Comparison of ENCODE assay signal across 28 cellular contexts in the genomic region with DNA sequence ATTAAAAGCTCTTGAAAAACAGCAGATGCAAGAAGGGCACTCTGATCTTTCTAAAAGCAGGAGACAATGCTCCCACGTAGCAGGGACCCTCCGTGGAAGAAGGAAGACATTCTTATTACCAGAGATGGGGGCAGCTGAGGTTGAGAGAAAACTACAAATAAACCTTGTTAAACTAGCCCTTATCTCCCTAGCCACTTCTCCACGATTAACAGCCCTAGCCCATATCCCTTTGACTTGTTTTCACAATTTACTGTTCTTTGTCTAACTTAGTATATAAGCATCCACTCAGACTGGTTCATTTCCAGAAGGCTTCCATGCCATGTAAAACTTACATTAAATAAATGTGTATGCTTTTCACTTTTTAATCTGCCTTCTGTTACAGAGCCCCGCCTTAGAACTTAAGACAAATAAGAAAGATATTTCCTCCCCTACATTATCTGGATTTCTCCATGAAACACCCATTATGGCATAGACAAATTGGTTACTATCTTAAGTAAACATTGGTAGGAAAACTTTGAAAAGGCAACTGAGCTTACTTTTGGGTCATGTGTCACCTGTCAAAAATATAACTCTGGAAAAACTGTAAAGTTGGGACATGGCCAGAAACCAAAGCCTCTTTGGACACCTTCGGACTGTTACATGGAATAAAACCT. TPM values are rescaled to one million over a fixed set of nuclear protein-coding genes. Genes with fewer than 3 reads are reported as not detected.
DNase-seq lines count a peak whose midpoint lies in the region; ATAC-seq, FAIRE-seq and TF ChIP-seq lines count a peak whose summit lies in the region.
"Had no signal": no experiment of that assay in that cellular context is flagged by ENCODE, and none has a peak within 500 bp of the region (broad histone marks: within the 10 kb centered on the region; RNA-seq: fewer than 3 reads in every experiment).

No MANE protein-coding gene starts in this region.

- H3K36me3 Mint-ChIP-seq in T-helper 2 cell treated with Interferon-gamma antibody and Interleukin-4, amounts not matched to agents 5 μg/mL and 100 μg/mL, for 36 hours (ENCODE audit: low read depth): no peaks in the 10 kb centered on the region
- H3K36me3 Mint-ChIP-seq: CD4-positive, alpha-beta memory T cell had no signal

- H3K9me3 Mint-ChIP-seq in T-helper 2 cell treated with Interferon-gamma antibody and Interleukin-4, amounts not matched to agents 5 μg/mL and 100 μg/mL, for 36 hours: no peaks in the 10 kb centered on the region
- H3K9me3 Mint-ChIP-seq: CD4-positive, alpha-beta memory T cell; HFFc6 had no signal

- no peaks in the 10 kb centered on the region for H3K4me1 Mint-ChIP-seq in T-helper 2 cell treated with Interferon-gamma antibody and Interleukin-4, amounts not matched to agents 5 μg/mL and 100 μg/mL, for 36 hours (ENCODE audit: low read depth)
- H3K4me1 Mint-ChIP-seq: CD4-positive, alpha-beta memory T cell had no signal

- no peak overlapping the region for H3K4me3 Mint-ChIP-seq in T-helper 2 cell treated with Interferon-gamma antibody and Interleukin-4, amounts not matched to agents 5 μg/mL and 100 μg/mL, for 36 hours
- H3K4me3 Mint-ChIP-seq: CD4-positive, alpha-beta memory T cell; HFFc6 had no signal

- no peaks in the 10 kb centered on the region for H3K9me2 ChIP-seq in hepatocyte (replicated peaks; ENCODE audit: insufficient read depth)

- no peaks in the 10 kb centered on the region for H3K79me2 ChIP-seq in hepatocyte

- peaks cover 82% of the 10 kb centered on the region for H3K4me1 ChIP-seq in body of pancreas
- H3K4me1 ChIP-seq in hepatocyte (ENCODE audit: insufficient read depth): peaks cover 26% of the 10 kb centered on the region
- peaks cover 23 to 62% (median 42%) of the 10 kb centered on the region in 3 donors for H3K4me1 ChIP-seq in pancreas

- H3K36me3 ChIP-seq in body of pancreas (replicated peaks in 1 of 2; ENCODE audit: insufficient read depth in 1 of 2, low read depth in 2 of 2) (no peaks in the 10 kb centered on the region), hepatocyte (replicated peaks; ENCODE audit: insufficient read depth, low read depth) (no peaks in the 10 kb centered on the region), pancreas (no peaks in the 10 kb centered on the region)
- H3K36me3 ChIP-seq: BLaER1 treated with 17β-estradiol and CSF1 and Interleukin-3, amounts not matched to agents 10 nM and 100 nM had no signal

- no peak for FAIRE-seq in pancreas (lab: Jason Lieb, UNC)
- FAIRE-seq: GM12891, HTR-8/SVneo had no signal

- ATAC-seq in body of pancreas (peak; percentile 51), pancreas (peak; percentile 21 to 67 (median 62)), HG02973 (IDR thresholded peaks at IDR 0.05; ENCODE audit: unreplicated experiment) (no peak)
- ATAC-seq: Panc1 had no signal

- H3K27me3 ChIP-seq in body of pancreas (no peaks in the 10 kb centered on the region), hepatocyte (no peaks in the 10 kb centered on the region), pancreas (peaks cover 0 to 3% (median 0%) of the 10 kb centered on the region in 4 donors)
- H3K27me3 ChIP-seq: BLaER1 treated with 17β-estradiol and CSF1 and Interleukin-3, amounts not matched to agents 10 nM and 100 nM had no signal

- no peak for TF ChIP-seq POLR2A in body of pancreas (IDR thresholded peaks at IDR 0.05)

- peaks cover 14% of the 10 kb centered on the region for H3K27me3 Mint-ChIP-seq in T-helper 2 cell treated with Interferon-gamma antibody and Interleukin-4, amounts not matched to agents 5 μg/mL and 100 μg/mL, for 36 hours (ENCODE audit: low read depth)

- H3K27ac Mint-ChIP-seq in T-helper 2 cell treated with Interferon-gamma antibody and Interleukin-4, amounts not matched to agents 5 μg/mL and 100 μg/mL, for 36 hours: no peak overlapping the region
- H3K27ac Mint-ChIP-seq: HFFc6 had no signal

- peak overlapping the region; percentile 20 for H3K4me2 ChIP-seq in hepatocyte

- no peak overlapping the region for H3K4me3 ChIP-seq in body of pancreas
- no peak overlapping the region for H3K4me3 ChIP-seq in hepatocyte
- H3K4me3 ChIP-seq in pancreas: peak overlapping the region in 1 of 4 donors; percentile 1
- H3K4me3 ChIP-seq: BLaER1 treated with 17β-estradiol and CSF1 and Interleukin-3, amounts not matched to agents 10 nM and 100 nM had no signal

- no peak overlapping the region for H2AFZ ChIP-seq in hepatocyte

- H3K27ac ChIP-seq in 22Rv1 (peak overlapping the region; percentile 34), body of pancreas (peak overlapping the region in 3 of 4 donors; percentile 49 to 60 (median 51)), hepatocyte (peak overlapping the region; percentile 7), pancreas (peak overlapping the region in 3 of 4 donors; percentile 24 to 58 (median 55))

- 17 to 18% methylated on average over 5 of the region's 5 CpGs for WGBS in body of pancreas, 2 donors
- WGBS in hepatocyte (ENCODE audit: low lambda C conversion rate, missing lambda C conversion rate): 34% methylated on average over 5 of the region's 5 CpGs
- WGBS in pancreas, 2 donors: 6 to 10% methylated on average over 5 of the region's 5 CpGs

- H3K9me3 ChIP-seq in body of pancreas (no peaks in the 10 kb centered on the region), hepatocyte (ENCODE audit: low read depth) (no peaks in the 10 kb centered on the region), pancreas (no peaks in the 10 kb centered on the region)
- H3K9me3 ChIP-seq: BLaER1 treated with 17β-estradiol and CSF1 and Interleukin-3, amounts not matched to agents 10 nM and 100 nM had no signal

- H4K20me1 ChIP-seq in hepatocyte (ENCODE audit: insufficient read depth, poor library complexity, severe bottlenecking): no peaks in the 10 kb centered on the region
- H4K20me1 ChIP-seq: BLaER1 treated with 17β-estradiol and CSF1 and Interleukin-3, amounts not matched to agents 10 nM and 100 nM had no signal

- TF ChIP-seq CTCF in 22Rv1 (IDR thresholded peaks at IDR 0.05) (no peak), body of pancreas (IDR thresholded peaks at IDR 0.05) (no peak), hepatocyte (IDR thresholded peaks at IDR 0.05; ENCODE audit: poor library complexity) (no peak), pancreas (IDR thresholded peaks at IDR 0.05) (no peak)

- intact Hi-C loops in body of pancreas (cut with DNase I) (no loop called here), pancreas (cut with DNase I) (no loop called here), head of caudate nucleus (cut with DNase I) (no loop called here)

- DNase-seq in body of pancreas (peak in 1 of 4 donors; percentile 31), hepatocyte (ENCODE audit: low spot score) (no peak), pancreas (peak in 1 of 6 donors; percentile 53), head of caudate nucleus (no peak)
- no peak for DNase-seq in T-helper 2 cell treated with Interferon-gamma antibody and Interleukin-4, amounts not matched to agents 5 μg/mL and 100 μg/mL, for 36 hours (ENCODE audit: low spot score)
- no peak for DNase-seq in activated naive CD4-positive, alpha-beta T cell (lab: John Stamatoyannopoulos, UW)
- DNase-seq: 8988T; CD4-positive, alpha-beta memory T cell; DMS153; H7; HFFc6; IMR-90; Karpas-422; NCI-H1694; NCI-H2081; NCI-H2171; NCI-H345; NCI-H524; NK-92 treated with Interleukin-12 subunit alpha and Interleukin-12 subunit beta, amount 100 ng/mL, for 24 hours; SIG-M5 had no signal

RNA-seq across cellular contexts. Expression of a gene that starts 4.8 kb away (rescaled TPM):
- total RNA-seq in body of pancreas (100 to 1,000 TPM; 316 to 772 TPM), hepatocyte (61.0 and 84.5 TPM in 2 replicates), pancreas (100 to 1,000 TPM; 281 to 696 (median 362) TPM)
- polyA plus RNA-seq in hepatocyte (108 and 135 TPM in 2 replicates), pancreas (100 to 1,000 TPM; 144 to 177 TPM)
- total RNA-seq: HFFc6, IMR-90 had no signal
- polyA plus RNA-seq: CD4-positive, alpha-beta memory T cell; IMR-90 had no signal

RNA-seq across cellular contexts. Expression of a gene that starts 26.4 kb away (rescaled TPM):
- 1 to 10 TPM in 1 of 2 donors, not detected in 1; 9.6 TPM for total RNA-seq in body of pancreas
- total RNA-seq in hepatocyte: 1.0 and 1.3 TPM in 2 replicates
- 0.78 and 1.8 TPM in 2 replicates for polyA plus RNA-seq in hepatocyte
- total RNA-seq in pancreas: 1 to 10 TPM in 3 of 6 donors, under 1 TPM in 3; 0.31 to 9.9 (median 1.5) TPM
- polyA plus RNA-seq in pancreas: 1 to 10 TPM in 1 of 2 donors, under 1 TPM in 1; 0.99 to 1.1 TPM
- total RNA-seq: G401, HFFc6, IMR-90, M059J had no signal
- polyA plus RNA-seq: IMR-90 had no signal

RNA-seq across cellular contexts. Expression of a gene that starts 39.2 kb away (rescaled TPM):
- total RNA-seq in body of pancreas: not detected
- not detected in 2 replicates for total RNA-seq in hepatocyte
- polyA plus RNA-seq in hepatocyte: 0.41 TPM in 1 of 2 replicates, not detected in the other
- total RNA-seq in pancreas: not detected
- not detected for polyA plus RNA-seq in pancreas
- total RNA-seq: CD4-positive, alpha-beta memory T cell; G401; H7; HFFc6; IMR-90; M059J had no signal
- polyA plus RNA-seq: CD4-positive, alpha-beta memory T cell; IMR-90 had no signal
